Comparison of ENCODE assay signal across 23 cellular contexts in genomic region chr18:60663060-60663989, GRCh38.
"Had no signal": no experiment of that assay in that cellular context is flagged by ENCODE, and none has a peak within 500 bp of the region (broad histone marks: within the 10 kb centered on the region; RNA-seq: fewer than 3 reads in every experiment).

No MANE protein-coding gene starts in this region.

- FAIRE-seq: colon, endothelial cell of umbilical vein, islet of Langerhans, urothelium cell line had no signal

- H3K27me3 Mint-ChIP-seq: dendritic cell treated with granulocyte-macrophage colony-stimulating factor and Interleukin-4, amounts not matched to agents 40 ng/mL and 50 ng/mL, for 4 days; memory B cell had no signal

- H3K36me3 Mint-ChIP-seq: memory B cell, mesothelial cell of epicardium, natural killer cell had no signal

- H3K27me3 ChIP-seq: foreskin keratinocyte, heart left ventricle, left lung, ovary, right atrium auricular region, sigmoid colon had no signal

- H3K9me3 ChIP-seq: heart left ventricle, lower lobe of right lung, ovary, right atrium auricular region, sigmoid colon had no signal

- H3K36me3 ChIP-seq: heart left ventricle, left lung, lower lobe of right lung, ovary, right atrium auricular region, sigmoid colon had no signal

- H3K9me3 Mint-ChIP-seq: memory B cell, mesothelial cell of epicardium, neural crest cell had no signal

- H3K27ac Mint-ChIP-seq: dendritic cell treated with granulocyte-macrophage colony-stimulating factor and Interleukin-4, amounts not matched to agents 40 ng/mL and 50 ng/mL, for 4 days; memory B cell; mesothelial cell of epicardium; natural killer cell had no signal

- H3K4me1 Mint-ChIP-seq: memory B cell, mesothelial cell of epicardium, natural killer cell, neural crest cell had no signal

- DNase-seq: erythroblast; foreskin keratinocyte; heart left ventricle; hypothalamus; lower lobe of right lung; natural killer cell; nucleus accumbens; ovary; sigmoid colon; stimulated activated CD4-positive, alpha-beta T cell treated with anti-CD3 and anti-CD28 coated beads, Interleukin-12 subunit alpha, Interleukin-12 subunit beta, amount 100 ng/mL, for 4 hours; stimulated activated naive CD4-positive, alpha-beta T cell treated with Interleukin-2 at 50 U/mL for 16 hours; trophoblast cell had no signal

- H3K4me1 ChIP-seq: foreskin keratinocyte, heart left ventricle, left lung, lower lobe of right lung, right atrium auricular region, sigmoid colon had no signal

- H3K4me3 Mint-ChIP-seq: dendritic cell treated with granulocyte-macrophage colony-stimulating factor and Interleukin-4, amounts not matched to agents 40 ng/mL and 50 ng/mL, for 4 days; memory B cell; mesothelial cell of epicardium; natural killer cell; neural crest cell had no signal

- H3K4me3 ChIP-seq: heart left ventricle, left lung, lower lobe of right lung, ovary, right atrium auricular region, sigmoid colon, skin epidermis had no signal

- ATAC-seq: foreskin keratinocyte, heart left ventricle, left lung, natural killer cell had no signal

- H3K27ac ChIP-seq: foreskin keratinocyte, heart left ventricle, left lung, lower lobe of right lung, ovary, right atrium auricular region, sigmoid colon, skin epidermis had no signal
